ENCODE assay signal across 8 cellular contexts in the genomic region with DNA sequence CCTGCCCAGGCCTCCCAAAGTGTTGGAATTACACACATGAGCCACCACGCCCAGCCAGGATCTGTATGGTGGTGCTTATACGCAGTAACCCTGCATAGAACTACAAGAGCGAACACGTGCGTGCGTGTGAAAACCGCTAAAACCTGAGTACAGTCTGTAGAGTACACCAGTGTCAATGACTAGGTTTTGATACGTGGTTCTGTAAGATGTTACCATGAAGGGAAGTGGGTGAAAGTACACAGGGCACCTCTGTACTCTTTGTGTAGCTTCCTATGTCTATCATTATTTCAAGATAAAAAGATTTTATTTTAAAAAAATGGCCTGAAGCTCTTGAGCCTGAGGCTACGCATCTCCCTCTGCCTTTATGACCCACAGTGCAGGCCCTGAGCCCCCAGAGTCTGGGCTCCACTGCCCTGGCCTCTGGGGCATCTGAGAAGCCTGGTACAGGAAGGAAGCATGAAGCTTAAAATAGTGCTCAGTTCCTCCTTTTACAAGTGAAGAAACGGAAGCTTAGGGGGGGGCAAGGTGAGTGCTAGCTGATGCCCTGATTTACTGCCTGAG.
DNase-seq lines count a peak whose midpoint lies in the region; ATAC-seq lines count a peak whose summit lies in the region.

No MANE protein-coding gene starts in this region.

- peak; percentile 97 for ATAC-seq in GM18502 (IDR thresholded peaks at IDR 0.05; ENCODE audit: poor library complexity, unreplicated experiment)
- ATAC-seq in GM21529 (IDR thresholded peaks at IDR 0.05; ENCODE audit: unreplicated experiment) = peak; percentile 95

- DNase-seq in KG1 (lab: John Stamatoyannopoulos, UW) = peak; percentile 71
- DNase-seq in central memory CD4-positive, alpha-beta T cell = peak; percentile 57
- no peak for DNase-seq in NCI-H345 (lab: John Stamatoyannopoulos, UW)
- no peak for DNase-seq in NCI-H446 treated with DMSO at 0.1 percent for 48 hours (lab: John Stamatoyannopoulos, UW)
- DNase-seq in SW 1271 (lab: John Stamatoyannopoulos, UW) = no peak
- no peak for DNase-seq in NCI-H510A (lab: John Stamatoyannopoulos, UW)

Comparison
In these comparisons a context has a peak if more than half of its experiments do, and no peak if none do; other contexts are left out.
1. DNase-seq: peak in KG1 (single experiment) and central memory CD4-positive, alpha-beta T cell (single experiment); none in NCI-H345 (single experiment), NCI-H446 treated with DMSO at 0.1 percent for 48 hours (single experiment), SW 1271 (0 of 2) and NCI-H510A (single experiment).